ENCODE assay signal across 11 cellular contexts in the genomic region with DNA sequence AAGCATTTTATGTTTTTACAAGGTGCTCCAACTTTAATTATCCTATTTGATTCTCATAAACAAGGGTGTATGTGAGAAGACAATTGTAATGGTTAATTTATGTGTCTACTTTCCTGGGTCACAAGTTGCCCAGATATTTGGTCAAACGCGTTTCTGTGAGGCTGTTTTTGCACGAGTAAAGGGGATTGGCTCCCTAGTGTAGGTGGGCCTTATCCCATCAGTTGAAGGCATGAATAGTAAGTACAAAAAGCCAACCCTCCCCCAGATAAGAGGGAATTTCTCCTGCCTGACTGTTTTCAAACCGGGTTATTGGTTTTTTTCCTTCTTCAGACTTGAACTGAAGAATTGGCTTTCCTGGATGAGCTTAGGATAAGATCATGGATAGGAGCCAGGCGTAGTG.
"Had no signal": no experiment of that assay in that cellular context is flagged by ENCODE, and none has a peak within 500 bp of the region (broad histone marks: within the 10 kb centered on the region; RNA-seq: fewer than 3 reads in every experiment).

No MANE protein-coding gene starts in this region.

- FAIRE-seq: H1, H54, HepG2, HTR-8/SVneo had no signal

- H3K27ac Mint-ChIP-seq: GM23338, H9 had no signal

- H3K9ac ChIP-seq: KMS-11 had no signal

- H3K4me3 Mint-ChIP-seq: GM23338, H9 had no signal

- ATAC-seq: GM23338, HepG2 had no signal

- H3K27ac ChIP-seq: HL-60, KMS-11 had no signal

- H2AFZ ChIP-seq: GM23338 had no signal

- H3K4me3 ChIP-seq: GM23338 had no signal

- DNase-seq: H9, HCEC 1CT, Karpas-422, KBM-7 had no signal

- H3K4me2 ChIP-seq: GM23338, KMS-11 had no signal
